10 cellular contexts compared by ENCODE assay signal in the genomic region with DNA sequence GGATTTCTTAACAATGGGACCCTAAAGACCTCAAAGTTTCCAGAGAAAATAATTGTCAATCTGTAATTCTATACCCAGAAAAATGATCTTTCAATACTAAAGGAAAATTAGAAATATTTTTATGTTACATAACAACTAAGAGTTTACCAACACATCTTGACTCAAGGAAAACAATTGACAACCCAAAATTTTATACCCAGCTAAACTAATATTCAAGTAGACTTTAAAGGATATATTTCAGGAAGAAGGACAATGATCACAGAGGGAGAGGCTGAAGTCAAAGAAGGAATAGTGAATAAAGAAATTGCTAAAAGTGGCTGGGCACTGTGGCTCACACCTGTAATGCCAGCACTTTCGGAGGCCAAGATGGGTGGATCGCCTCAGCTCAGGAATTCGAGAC. TPM values are rescaled to one million over a fixed set of nuclear protein-coding genes. Genes with fewer than 3 reads are reported as not detected.
"Had no signal": no experiment of that assay in that cellular context is flagged by ENCODE, and none has a peak within 500 bp of the region (broad histone marks: within the 10 kb centered on the region; RNA-seq: fewer than 3 reads in every experiment).

No MANE protein-coding gene starts in this region.

- H3K36me3 ChIP-seq: HAP-1 had no signal

- H2AFZ ChIP-seq: GM23248 had no signal

- H3K9ac ChIP-seq: GM23248, KMS-11 had no signal

- ATAC-seq: HCT116 had no signal

- DNase-seq: GM23248, GOT3, H7, IMR-90, KBM-7 had no signal

- H3K27ac ChIP-seq: GM23248, HL-60, KMS-11 had no signal

- H3K4me3 ChIP-seq: GM23248, HAP-1 had no signal

- H3K4me1 ChIP-seq: HAP-1 had no signal

- H3K4me2 ChIP-seq: KMS-11 had no signal

RNA-seq across cellular contexts. Expression of a gene that starts 12.6 kb away (rescaled TPM):
- total RNA-seq: GM23248, H4, H7, IMR-90 had no signal
- polyA plus RNA-seq: GM23248 had no signal
